In genomic region chr12:124490584-124491305, GRCh38 we compare ENCODE assay signal across 13 cellular contexts.
A peak's percentile ranks its signal among the peaks of the same experiment; 100 is the strongest.
DNase-seq lines count a peak whose midpoint lies in the region; ATAC-seq and TF ChIP-seq lines count a peak whose summit lies in the region.
"Had no signal": no experiment of that assay in that cellular context is flagged by ENCODE, and none has a peak within 500 bp of the region (broad histone marks: within the 10 kb centered on the region; RNA-seq: fewer than 3 reads in every experiment).

No MANE protein-coding gene starts in this region.

- DNase-seq in globus pallidus (ENCODE audit: low spot score) (peak; percentile 87), medulla oblongata (ENCODE audit: extremely low spot score) (peak; percentile 79), thyroid gland (peak; percentile 75 to 77), HPDE6-E6E7 (ENCODE audit: extremely low spot score) (no peak), mammary epithelial cell (no peak)
- DNase-seq: activated CD4-positive, alpha-beta memory T cell treated with anti-CD3 and anti-CD28 coated beads for 36 hours; activated gamma-delta T cell treated with Interleukin-2 at 50 U/mL for 16 hours; HCEC 1CT had no signal

- no peak for TF ChIP-seq CTCF in thyroid gland (IDR thresholded peaks at IDR 0.05)
- no peak for TF ChIP-seq CTCF in mammary epithelial cell (conservative IDR thresholded peaks at IDR 0.05 in 1 of 2, IDR thresholded peaks at IDR 0.05 in 1 of 2; ENCODE audit: extremely low read depth in 1 of 2, insufficient read depth in 1 of 2, low read depth in 1 of 2, low read length in 2 of 2)

- H3K27ac ChIP-seq in thyroid gland: no peak overlapping the region
- no peak overlapping the region for H3K27ac ChIP-seq in mammary epithelial cell (ENCODE audit: insufficient read depth, low read depth, low read length)
- H3K27ac ChIP-seq: C4-2B, neural progenitor cell had no signal

- peak; percentile 28; the same call in 1 of the 3 replicates for ATAC-seq in SK-N-SH treated with all-trans-retinoic acid at 6 μM for 48 hours
- ATAC-seq in HG03095 (IDR thresholded peaks at IDR 0.05; ENCODE audit: unreplicated experiment): no peak
- no peak for ATAC-seq in GM19395 (IDR thresholded peaks at IDR 0.05; ENCODE audit: unreplicated experiment)

- intact Hi-C loops in thyroid gland (cut with DNase I): no loop called here
- intact Hi-C loops in mammary epithelial cell (cut with micrococcal nuclease): no loop called here

- no peak overlapping the region for H3K4me2 ChIP-seq in mammary epithelial cell (ENCODE audit: insufficient read depth, low read depth, low read length)
- H3K4me2 ChIP-seq: neural progenitor cell had no signal

- no peak for TF ChIP-seq POLR2A in thyroid gland (IDR thresholded peaks at IDR 0.05)

- in situ Hi-C loops in mammary epithelial cell (cut with MboI; ENCODE audit: low sequenced_read_pairs in 2 of 2): no loop called here

- H3K36me3 ChIP-seq in thyroid gland (peaks cover 11 to 15% of the 10 kb centered on the region in 2 donors), mammary epithelial cell (ENCODE audit: insufficient read depth, low read length) (peaks cover 6% of the 10 kb centered on the region)
- H3K36me3 ChIP-seq: neural progenitor cell had no signal

- H3K4me1 ChIP-seq in thyroid gland (peaks cover 0 to 10% of the 10 kb centered on the region in 2 donors), mammary epithelial cell (ENCODE audit: insufficient read depth, low read length) (peaks cover 4% of the 10 kb centered on the region)

- no peak overlapping the region for H3K9ac ChIP-seq in mammary epithelial cell (ENCODE audit: insufficient read depth, low read length)
- H3K9ac ChIP-seq: neural progenitor cell had no signal

- H3K4me3 ChIP-seq in thyroid gland (replicated peaks in 1 of 3) (no peak overlapping the region), mammary epithelial cell (replicated peaks in 1 of 3; ENCODE audit: insufficient read depth in 1 of 3, low read depth in 2 of 3, low read length in 3 of 3) (no peak overlapping the region)
- H3K4me3 ChIP-seq: neural progenitor cell had no signal

- CTCF ChIA-PET in mammary epithelial cell (lab: Charles Lee; ENCODE audit: low non-redundant PET): no interaction called here

- peaks cover 95% of the 10 kb centered on the region for H3K79me2 ChIP-seq in mammary epithelial cell (ENCODE audit: insufficient read depth, low read length)

- 49 to 73% methylated on average over 8 to 17 of the region's 17 CpGs for WGBS in thyroid gland, 2 donors
- 92% methylated on average over 14 of the region's 17 CpGs for WGBS in mammary epithelial cell (ENCODE audit: low coverage, missing lambda C conversion rate)

- H4K20me1 ChIP-seq in mammary epithelial cell (ENCODE audit: insufficient read depth, low read length): no peaks in the 10 kb centered on the region

- no peaks in the 10 kb centered on the region for H3K27me3 ChIP-seq in thyroid gland
- H3K27me3 ChIP-seq in mammary epithelial cell (ENCODE audit: insufficient read depth, low read length): no peaks in the 10 kb centered on the region
- H3K27me3 ChIP-seq: neural progenitor cell had no signal

- no peaks in the 10 kb centered on the region for H3K9me3 ChIP-seq in thyroid gland
- no peaks in the 10 kb centered on the region for H3K9me3 ChIP-seq in mammary epithelial cell (replicated peaks; ENCODE audit: insufficient read depth, low read length)

- no TSS peak for BruUV-seq in mammary epithelial cell (replicated peaks; lab: Mats Ljungman, UMichigan)

- H2AFZ ChIP-seq in mammary epithelial cell (ENCODE audit: low read depth, low read length): no peak overlapping the region
- H2AFZ ChIP-seq: neural progenitor cell had no signal

- dilution Hi-C loops in mammary epithelial cell (cut with HindIII; ENCODE audit: low sequenced_read_pairs): loop anchor here (10.0 kb wide), 1 partner anchor 96 kb away; no protein-coding TSS in a partner anchor

TF ChIP-seq in SK-N-SH treated with all-trans-retinoic acid at 6 μM for 48 hours, 23 proteins besides CTCF, POLR2A, EP300 and RAD21:
- TF ChIP-seq CSDC2 (CRISPR knock-in tag; IDR thresholded peaks at IDR 0.05): no peak
- TF ChIP-seq ISL1 (CRISPR knock-in tag; IDR thresholded peaks at IDR 0.05): no peak
- no peak for TF ChIP-seq ZC3H10 (CRISPR knock-in tag; IDR thresholded peaks at IDR 0.05)
- TF ChIP-seq ZNF8 (CRISPR knock-in tag; IDR thresholded peaks at IDR 0.05): no peak
- TF ChIP-seq ZFP3 (CRISPR knock-in tag; IDR thresholded peaks at IDR 0.05): no peak
- TF ChIP-seq PPARA (CRISPR knock-in tag; IDR thresholded peaks at IDR 0.05; ENCODE audit: borderline replicate concordance): no peak
- TF ChIP-seq OSR1 (CRISPR knock-in tag; IDR thresholded peaks at IDR 0.05): no peak
- no peak for TF ChIP-seq ESRRG (CRISPR knock-in tag; IDR thresholded peaks at IDR 0.05)
- no peak for TF ChIP-seq SNAI2 (CRISPR knock-in tag; IDR thresholded peaks at IDR 0.05)
- TF ChIP-seq TOX (CRISPR knock-in tag; IDR thresholded peaks at IDR 0.05; ENCODE audit: borderline replicate concordance): no peak
- no peak for TF ChIP-seq BACH2 (CRISPR knock-in tag; IDR thresholded peaks at IDR 0.05; ENCODE audit: borderline replicate concordance)
- TF ChIP-seq ZNF565 (CRISPR knock-in tag; conservative IDR thresholded peaks at IDR 0.05; ENCODE audit: low read depth): no peak
- no peak for TF ChIP-seq CREB5 (CRISPR knock-in tag; IDR thresholded peaks at IDR 0.05; ENCODE audit: low read depth)
- TF ChIP-seq TSHZ2 (CRISPR knock-in tag; IDR thresholded peaks at IDR 0.05): no peak
- TF ChIP-seq ZFP30 (CRISPR knock-in tag; IDR thresholded peaks at IDR 0.05): no peak
- no peak for TF ChIP-seq ARNTL (CRISPR knock-in tag; IDR thresholded peaks at IDR 0.05; ENCODE audit: borderline replicate concordance, low read depth)

Comparison
In these comparisons a context has a peak if more than half of its experiments do, and no peak if none do; other contexts are left out.
1. DNase-seq: peak in globus pallidus (single experiment), medulla oblongata (single experiment) and thyroid gland (2 of 2); none in HPDE6-E6E7 (single experiment) and mammary epithelial cell (single experiment).